27 cellular contexts compared by ENCODE assay signal in genomic region chr9:122028089-122028488, GRCh38.
"Had no signal": no experiment of that assay in that cellular context is flagged by ENCODE, and none has a peak within 500 bp of the region (broad histone marks: within the 10 kb centered on the region; RNA-seq: fewer than 3 reads in every experiment).

No MANE protein-coding gene starts in this region.

- ATAC-seq: stimulated activated effector memory CD8-positive, alpha-beta T cell treated with anti-CD3 and anti-CD28 coated beads, Interleukin-12 subunit alpha, Interleukin-12 subunit beta, amount 100 ng/mL, for 72 hours; stimulated activated memory B cell treated with anti-CD40 and anti-IgM and Interleukin-4, amounts not matched to agents 10 μg/mL and 1 μg/mL and 100 μg/mL, for 72 hours; stimulated activated naive B cell treated with anti-CD40 and anti-IgM and Interleukin-4, amounts not matched to agents 10 μg/mL and 1 μg/mL and 100 μg/mL, for 72 hours; stimulated activated naive CD8-positive, alpha-beta T cell treated with anti-CD3 and anti-CD28 coated beads, Interleukin-15, amount 100 ng/mL, for 72 hours; stimulated activated naive CD8-positive, alpha-beta T cell treated with anti-CD3 and anti-CD28 coated beads, Interleukin-15, Interleukin-2, amounts not matched to agents 100 U/mL and 50 U/mL, for 24 hours; upper lobe of right lung had no signal

- FAIRE-seq: urothelium cell line had no signal

- DNase-seq: stimulated activated CD4-positive, alpha-beta T cell treated with anti-CD3 and anti-CD28 coated beads, Interleukin-2, amount 100 ng/mL, for 48 hours; stimulated activated CD4-positive, alpha-beta T cell treated with anti-CD3 and anti-CD28 coated beads, Interleukin-4, amount 100 ng/mL, for 1 hour; stimulated activated CD4-positive, alpha-beta T cell treated with anti-CD3 and anti-CD28 coated beads, Interleukin-4, amount 100 ng/mL, for 24 hours; stimulated activated CD4-positive, alpha-beta T cell treated with anti-CD3 and anti-CD28 coated beads, Interleukin-4, amount 100 ng/mL, for 4 hours; stimulated activated CD8-positive, alpha-beta memory T cell treated with anti-CD3 and anti-CD28 coated beads, Interleukin-4, amount 100 ng/mL, for 48 hours; stimulated activated naive B cell treated with anti-CD40 and anti-IgM and Interleukin-4, amounts not matched to agents 10 μg/mL and 1 μg/mL and 100 μg/mL, for 72 hours; stimulated activated naive CD4-positive, alpha-beta T cell; stimulated activated naive CD4-positive, alpha-beta T cell treated with Interleukin-2 at 50 U/mL for 16 hours; stimulated activated naive CD8-positive, alpha-beta T cell treated with anti-CD3 and anti-CD28 coated beads, Interleukin-15, amount 100 ng/mL, for 72 hours; stimulated activated naive CD8-positive, alpha-beta T cell treated with anti-CD3 and anti-CD28 coated beads, Interleukin-15, Interleukin-2, amounts not matched to agents 100 U/mL and 50 U/mL, for 24 hours; stomach; substantia nigra; testis; thyroid gland; tibial artery; transverse colon; trophoblast cell; upper lobe of left lung; upper lobe of right lung; uterus had no signal

- H3K27me3 ChIP-seq: stomach, suprapubic skin, testis, thyroid gland, tibial artery, tibial nerve, transverse colon, upper lobe of left lung, upper lobe of right lung, uterus, vagina had no signal

- H3K4me1 ChIP-seq: suprapubic skin, testis, thyroid gland, transverse colon, upper lobe of left lung, upper lobe of right lung, uterus had no signal

- H3K27ac ChIP-seq: stomach, suprapubic skin, testis, thoracic aorta, thyroid gland, tibial artery, tibial nerve, transverse colon, upper lobe of left lung, upper lobe of right lung, uterus, vagina had no signal

- H3K9me3 ChIP-seq: stomach, suprapubic skin, testis, thoracic aorta, thyroid gland, transverse colon, upper lobe of left lung, upper lobe of right lung, uterus had no signal

- H3K36me3 ChIP-seq: thoracic aorta, thyroid gland, transverse colon, upper lobe of right lung, uterus had no signal

- H3K4me3 ChIP-seq: stomach, suprapubic skin, testis, thoracic aorta, thyroid gland, tibial artery, tibial nerve, transverse colon, upper lobe of left lung, upper lobe of right lung, uterus, vagina had no signal
